ENCODE assay signal across 1 cellular context in genomic region chr1:1208713-1209433, GRCh38.
TF ChIP-seq lines count a peak whose summit lies in the region.

No MANE protein-coding gene starts in this region.

TF ChIP-seq in GM23338, 12 proteins besides CTCF, POLR2A, EP300 and RAD21 (continued from another document):
- TF ChIP-seq ZNF462 (CRISPR knock-in tag; IDR thresholded peaks at IDR 0.05): no peak
- TF ChIP-seq ZNF114 (CRISPR knock-in tag; IDR thresholded peaks at IDR 0.05): no peak
